In the genomic region with DNA sequence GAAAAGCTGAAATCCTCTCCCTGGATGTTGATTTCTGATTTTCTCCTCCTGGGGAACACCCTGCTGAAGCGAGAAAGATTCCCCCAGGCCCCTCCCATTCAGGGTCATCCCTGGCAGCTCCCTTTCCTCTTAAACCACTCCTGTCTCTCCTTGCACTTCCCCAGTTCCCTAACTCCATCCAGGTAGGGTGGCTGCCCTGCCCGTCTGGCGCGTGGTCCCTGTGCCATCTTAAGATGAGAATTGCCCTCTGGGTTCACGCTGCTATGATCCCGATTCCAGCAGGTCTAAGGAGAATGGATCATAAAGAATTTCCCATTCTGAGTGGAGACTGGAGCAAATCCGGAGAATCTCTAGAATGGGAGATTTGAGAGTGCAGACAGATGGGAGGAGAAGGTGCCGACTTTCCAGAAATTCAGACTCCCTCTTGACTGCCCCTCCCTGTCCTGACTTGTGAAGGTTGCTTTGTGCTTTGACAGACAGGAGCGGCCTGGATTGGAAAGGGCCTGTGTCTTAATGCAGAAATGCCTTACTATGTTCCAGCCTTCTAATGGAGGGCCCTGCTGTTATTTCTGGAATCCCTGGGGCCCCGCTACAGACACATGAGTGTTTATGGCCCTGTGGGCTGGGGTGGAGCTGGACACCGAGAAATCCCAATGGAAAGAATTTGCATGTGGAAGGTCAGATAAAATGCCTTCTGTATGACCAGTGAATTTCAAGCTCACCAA, we compare ENCODE assay signal across 11 cellular contexts. TPM values are rescaled to one million over a fixed set of nuclear protein-coding genes. Genes with fewer than 3 reads are reported as not detected.
DNase-seq lines count a peak whose midpoint lies in the region; ATAC-seq and TF ChIP-seq lines count a peak whose summit lies in the region.
"Had no signal": no experiment of that assay in that cellular context is flagged by ENCODE, and none has a peak within 500 bp of the region (broad histone marks: within the 10 kb centered on the region; RNA-seq: fewer than 3 reads in every experiment).

No MANE protein-coding gene starts in this region.

- intact Hi-C loops in HCT116 (cut with micrococcal nuclease), result loop anchor here (2.0 to 5.0 kb wide), 2 partner anchors 73 to 120 kb away; no protein-coding TSS in a partner anchor
- intact Hi-C loops in spleen (cut with DNase I; ENCODE audit: low total_unique reads), result no loop called here
- intact Hi-C loops in esophagus squamous epithelium (cut with DNase I), result no loop called here

- H2BK5ac ChIP-seq in trophoblast cell (ENCODE audit: low read depth, low read length, poor library complexity), result no peak overlapping the region

- H3K23ac ChIP-seq in trophoblast cell (ENCODE audit: low read length), result no peak overlapping the region

- TF ChIP-seq POLR2A in HCT116 (IDR thresholded peaks at IDR 0.05; ENCODE audit: borderline replicate concordance, extremely low read depth, insufficient read depth, insufficient read length), result no peak
- TF ChIP-seq POLR2A in spleen (IDR thresholded peaks at IDR 0.05), result no peak
- no peak for TF ChIP-seq POLR2A in esophagus squamous epithelium (IDR thresholded peaks at IDR 0.05)

- H3K4me2 ChIP-seq in HCT116 (ENCODE audit: low read length) (peak overlapping the region; percentile 5), trophoblast cell (ENCODE audit: low read length) (peak overlapping the region; percentile 17)

- BruUV-seq in HCT116 (replicated peaks; lab: Mats Ljungman, UMichigan), result no TSS peak

- peak overlapping the region; percentile 96 for H3K4me3 Mint-ChIP-seq in T-helper 17 cell

- no peak overlapping the region for H2AK5ac ChIP-seq in trophoblast cell (ENCODE audit: low read length)

- no peak for TF ChIP-seq CTCF in HCT116 (IDR thresholded peaks at IDR 0.05 in 2 of 3, conservative IDR thresholded peaks at IDR 0.05 in 1 of 3; ENCODE audit: borderline replicate concordance in 1 of 3, insufficient read depth in 1 of 3, low read depth in 2 of 3, low read length in 2 of 3)
- TF ChIP-seq CTCF in fibroblast of villous mesenchyme (IDR thresholded peaks at IDR 0.05; ENCODE audit: insufficient read depth, low read depth, low read length), result no peak
- no peak for TF ChIP-seq CTCF in spleen (IDR thresholded peaks at IDR 0.05 in 8 of 11, conservative IDR thresholded peaks at IDR 0.05 in 3 of 11)
- TF ChIP-seq CTCF in esophagus squamous epithelium (IDR thresholded peaks at IDR 0.05), result no peak

- H3K9me3 ChIP-seq in HCT116 (ENCODE audit: control insufficient read depth in 1 of 2, insufficient read depth in 1 of 2, low read depth in 1 of 2, low read length in 2 of 2) (no peaks in the 10 kb centered on the region), T-helper 17 cell (ENCODE audit: control insufficient read depth, low read length, poor library complexity, severe bottlenecking) (no peaks in the 10 kb centered on the region), trophoblast cell (ENCODE audit: insufficient read depth, low read depth, low read length) (no peaks in the 10 kb centered on the region), spleen (no peaks in the 10 kb centered on the region), esophagus squamous epithelium (no peaks in the 10 kb centered on the region)
- H3K9me3 ChIP-seq: transverse colon had no signal

- peak overlapping the region; percentile 73 for H4K8ac ChIP-seq in trophoblast cell (ENCODE audit: low read depth, low read length)

- H3K9ac ChIP-seq in HCT116 (ENCODE audit: low read length) (no peak overlapping the region), trophoblast cell (ENCODE audit: low read length) (no peak overlapping the region)

- peak overlapping the region; percentile 56 for H3K14ac ChIP-seq in trophoblast cell (ENCODE audit: low read length)

- no CpG with 5 or more reads among the region's 11 CpGs for WGBS in trophoblast cell (ENCODE audit: extremely low coverage, insufficient coverage, insufficient read length)
- WGBS in spleen, 5 donors, result 89 to 95% (median 94%) methylated on average over 11 of the region's 11 CpGs
- 76 to 92% methylated on average over 7 to 9 of the region's 11 CpGs for WGBS in esophagus squamous epithelium, 2 donors

- H3K4ac ChIP-seq in trophoblast cell (ENCODE audit: low read depth, low read length), result no peak overlapping the region

- no peaks in the 10 kb centered on the region for H3K27me3 Mint-ChIP-seq in T-helper 17 cell

- H3K4me3 ChIP-seq in HCT116 (replicated peaks in 1 of 2; ENCODE audit: low read depth in 1 of 2, low read length in 2 of 2), result no peak overlapping the region
- H3K4me3 ChIP-seq in fibroblast of villous mesenchyme (ENCODE audit: low read depth, low read length), result no peak overlapping the region
- H3K4me3 ChIP-seq in trophoblast cell (ENCODE audit: low read depth, low read length), result no peak overlapping the region
- H3K4me3 ChIP-seq in spleen, result no peak overlapping the region
- no peak overlapping the region for H3K4me3 ChIP-seq in esophagus squamous epithelium

- H3K9me2 ChIP-seq in HCT116 (ENCODE audit: insufficient read depth), result no peaks in the 10 kb centered on the region

- CTCF ChIA-PET in HCT116 (lab: Charles Lee), result interaction anchor here (1.4 kb wide), 1 partner anchor 139 kb away, joined by 4 read pairs; no protein-coding TSS in a partner anchor

- POLR2A ChIA-PET in HCT116 (lab: Charles Lee), result no interaction called here

- peaks cover 9% of the 10 kb centered on the region for H3K36me3 Mint-ChIP-seq in T-helper 17 cell (ENCODE audit: low read depth)

- H3K27ac ChIP-seq in HCT116 (ENCODE audit: low read depth, low read length) (no peak overlapping the region), trophoblast cell (ENCODE audit: low read depth, low read length) (no peak overlapping the region), spleen (no peak overlapping the region), esophagus squamous epithelium (peak overlapping the region in 2 of 4 donors; percentile 97)

- no peak overlapping the region for H4K12ac ChIP-seq in trophoblast cell (ENCODE audit: low read depth, low read length)

- ATAC-seq in HCT116 (no peak), T-helper 17 cell (no peak), HG02759 (IDR thresholded peaks at IDR 0.05; ENCODE audit: unreplicated experiment) (no peak)

- H4K20me1 ChIP-seq in HCT116 (ENCODE audit: insufficient read depth), result peaks cover 14% of the 10 kb centered on the region; the same call in 1 of the 2 replicates

- H3K79me1 ChIP-seq in trophoblast cell (ENCODE audit: low read length), result peaks cover 10% of the 10 kb centered on the region

- no peak for TF ChIP-seq RAD21 in HCT116 (IDR thresholded peaks at IDR 0.05; ENCODE audit: low read depth)

- peak overlapping the region; percentile 94 for H3K27ac Mint-ChIP-seq in T-helper 17 cell

- H3K4me1 Mint-ChIP-seq in T-helper 17 cell, result peaks cover 33% of the 10 kb centered on the region

- peak overlapping the region; percentile 29 for H4K91ac ChIP-seq in trophoblast cell (ENCODE audit: low read depth, low read length)

- peak overlapping the region; percentile 92 for H2BK12ac ChIP-seq in trophoblast cell (ENCODE audit: low read length)

- peaks cover 33% of the 10 kb centered on the region for H3K79me2 ChIP-seq in HCT116 (ENCODE audit: insufficient read depth, low read length)
- H3K79me2 ChIP-seq in trophoblast cell (ENCODE audit: control insufficient read depth, insufficient read depth, low read length, poor library complexity), result peaks cover 14% of the 10 kb centered on the region

- DNase-seq in HCT116 (ENCODE audit: low read depth, low spot score) (no peak), T-helper 17 cell (no peak), fibroblast of villous mesenchyme (ENCODE audit: low read depth) (peak; percentile 73), trophoblast cell (peak; percentile 60 to 81), spleen (no peak), esophagus squamous epithelium (lab: John Stamatoyannopoulos, UW) (no peak), AG08396 (ENCODE audit: low spot score) (no peak)
- DNase-seq: GOT3, small intestine, transverse colon had no signal

- H3K18ac ChIP-seq in trophoblast cell (ENCODE audit: low read length), result no peak overlapping the region

- H3K27me3 ChIP-seq in HCT116 (ENCODE audit: insufficient read depth, low read length), result no peaks in the 10 kb centered on the region
- no peaks in the 10 kb centered on the region for H3K27me3 ChIP-seq in trophoblast cell (ENCODE audit: insufficient read depth, low read length)
- no peaks in the 10 kb centered on the region for H3K27me3 ChIP-seq in spleen (replicated peaks in 1 of 7)
- no peaks in the 10 kb centered on the region for H3K27me3 ChIP-seq in esophagus squamous epithelium
- H3K27me3 ChIP-seq: transverse colon had no signal

- H3K4me1 ChIP-seq in HCT116 (ENCODE audit: control insufficient read depth in 1 of 2, insufficient read depth in 2 of 2, low read length in 2 of 2) (peaks cover 13 to 37% of the 10 kb centered on the region in 2 experiments; a peak in 3 of 4 replicates), trophoblast cell (ENCODE audit: control insufficient read depth in 1 of 2, insufficient read depth in 2 of 2, low read length in 2 of 2) (peaks cover 9 to 10% of the 10 kb centered on the region in 2 experiments), spleen (peaks cover 26 to 38% (median 35%) of the 10 kb centered on the region in 6 donors), esophagus squamous epithelium (peaks cover 3 to 42% (median 26%) of the 10 kb centered on the region in 3 donors)

- H2AFZ ChIP-seq in HCT116 (ENCODE audit: low read depth, low read length, poor library complexity, severe bottlenecking) (no peak overlapping the region), trophoblast cell (ENCODE audit: insufficient read depth, low read length, poor library complexity) (peak overlapping the region; percentile 84)

- no peak overlapping the region for H2BK120ac ChIP-seq in trophoblast cell (ENCODE audit: insufficient read depth, low read length, poor library complexity)

- H3K36me3 ChIP-seq in HCT116 (ENCODE audit: control insufficient read depth in 1 of 2, insufficient read depth in 2 of 2, low read length in 2 of 2), result peaks cover 6 to 22% of the 10 kb centered on the region in 2 experiments
- peaks cover 2 to 6% of the 10 kb centered on the region in 2 experiments for H3K36me3 ChIP-seq in trophoblast cell (ENCODE audit: control insufficient read depth in 1 of 2, insufficient read depth in 2 of 2, low read length in 2 of 2)
- peaks cover 0 to 16% (median 4%) of the 10 kb centered on the region in 6 donors for H3K36me3 ChIP-seq in spleen
- peaks cover 0 to 13% (median 0%) of the 10 kb centered on the region in 3 donors for H3K36me3 ChIP-seq in esophagus squamous epithelium

- RAD21 ChIA-PET in HCT116 (lab: Charles Lee; ENCODE audit: low non-redundant PET in 1 of 2, low total read pairs in 2 of 2, uncharacterized antibody in 2 of 2, unreplicated experiment in 2 of 2), result no interaction called here

RNA-seq across cellular contexts. Expression of a gene that starts 1.3 kb away (rescaled TPM):
- total RNA-seq in HCT116 (2021; ENCODE audit: unreplicated experiment), result 365 TPM
- polyA plus RNA-seq in HCT116 (2012), result 245 and 251 TPM in 2 replicates
- 100 to 1,000 TPM; 176 to 189 TPM for total RNA-seq in T-helper 17 cell
- total RNA-seq in fibroblast of villous mesenchyme, result 260 and 283 TPM in 2 replicates
- polyA plus RNA-seq in trophoblast cell (2013), result 327 and 332 TPM in 2 replicates
- total RNA-seq in spleen, result 100 to 1,000 TPM; 118 to 162 (median 136) TPM
- polyA plus RNA-seq in spleen, result 100 to 1,000 TPM in 2 of 3 donors, 10 to 100 TPM in 1; 69.0 to 129 (median 124) TPM
- 100 to 1,000 TPM; 141 to 442 (median 227) TPM for total RNA-seq in esophagus squamous epithelium

Comparison
In these comparisons a context has a peak if more than half of its experiments do, and no peak if none do; other contexts are left out.
1. DNase-seq: peak in fibroblast of villous mesenchyme (single experiment) and trophoblast cell (2 of 2); none in HCT116 (single experiment), T-helper 17 cell (0 of 3), spleen (single experiment), esophagus squamous epithelium (single experiment) and AG08396 (single experiment).